Comparison of ENCODE assay signal across 9 cellular contexts in genomic region chr17:333626-334396, GRCh38. TPM values are rescaled to one million over a fixed set of nuclear protein-coding genes. Genes with fewer than 3 reads are reported as not detected.
A peak's percentile ranks its signal among the peaks of the same experiment; 100 is the strongest.
DNase-seq lines count a peak whose midpoint lies in the region; ATAC-seq and TF ChIP-seq lines count a peak whose summit lies in the region.
"Had no signal": no experiment of that assay in that cellular context is flagged by ENCODE, and none has a peak within 500 bp of the region (broad histone marks: within the 10 kb centered on the region; RNA-seq: fewer than 3 reads in every experiment).

No MANE protein-coding gene starts in this region.

- no peak overlapping the region for H3K4me2 ChIP-seq in fibroblast of lung (ENCODE audit: extremely low read depth, insufficient read depth, low read length)

- H3K9ac ChIP-seq in fibroblast of lung (ENCODE audit: insufficient read depth, low read length), result no peak overlapping the region
- H3K9ac ChIP-seq: GM23248 had no signal

- WGBS in tibial nerve, 2 donors, result 14 to 21% methylated on average over 18 to 23 of the region's 23 CpGs

- H3K9me3 ChIP-seq in fibroblast of lung (ENCODE audit: control insufficient read depth, insufficient read depth, low read depth, low read length), result no peaks in the 10 kb centered on the region
- no peaks in the 10 kb centered on the region for H3K9me3 ChIP-seq in muscle layer of duodenum (ENCODE audit: control insufficient read depth in 1 of 2, low read length in 2 of 2)
- no peaks in the 10 kb centered on the region for H3K9me3 ChIP-seq in tibial nerve

- H3K27ac ChIP-seq in fibroblast of lung (ENCODE audit: insufficient read depth, low read length) (no peak overlapping the region), muscle layer of duodenum (ENCODE audit: low read length) (peak overlapping the region; percentile 73), tibial nerve (peak overlapping the region in 3 of 4 donors; percentile 40 to 82 (median 72))
- H3K27ac ChIP-seq: GM23248 had no signal

- TF ChIP-seq EP300 in tibial nerve (IDR thresholded peaks at IDR 0.05), result peak in 1 of 2 donors; percentile 60

- H3K27me3 ChIP-seq in fibroblast of lung (ENCODE audit: control insufficient read depth, insufficient read depth, low read length) (no peaks in the 10 kb centered on the region), muscle layer of duodenum (ENCODE audit: low read depth, low read length) (no peaks in the 10 kb centered on the region), tibial nerve (peaks cover 0 to 5% of the 10 kb centered on the region in 2 donors)

- H3K4me3 ChIP-seq in fibroblast of lung (replicated peaks in 1 of 4; ENCODE audit: control extremely low read depth in 1 of 4, insufficient read depth in 1 of 4, low read depth in 3 of 4, low read length in 4 of 4) (peak overlapping the region in 1 of 4 experiments; percentile 25), muscle layer of duodenum (ENCODE audit: low read depth in 1 of 2, low read length in 2 of 2) (peak overlapping the region; percentile 30 to 32), tibial nerve (peak overlapping the region in 3 of 4 donors; percentile 23 to 42 (median 23))
- H3K4me3 ChIP-seq: GM23248 had no signal

- ATAC-seq in HG03520 (IDR thresholded peaks at IDR 0.05; ENCODE audit: unreplicated experiment), result no peak

- no peaks in the 10 kb centered on the region for H3K79me2 ChIP-seq in fibroblast of lung (ENCODE audit: control insufficient read depth, insufficient read depth, low read length)

- H4K20me1 ChIP-seq in fibroblast of lung (ENCODE audit: control insufficient read depth, extremely low read depth, insufficient read depth, low read length), result no peaks in the 10 kb centered on the region

- peak in 1 of 2 donors; percentile 50 for TF ChIP-seq POLR2A in tibial nerve (IDR thresholded peaks at IDR 0.05)

- H2AFZ ChIP-seq in fibroblast of lung (ENCODE audit: low read length), result no peak overlapping the region
- H2AFZ ChIP-seq: GM23248 had no signal

- DNase-seq in activated CD4-positive, alpha-beta T cell treated with anti-CD3 and anti-CD28 coated beads, Interleukin-2, amount 50 U/mL, for 1 hour, result peak; percentile 32
- DNase-seq in activated CD4-positive, alpha-beta T cell treated with anti-CD3 and anti-CD28 coated beads for 1 hour, result no peak
- peak; percentile 19 to 54 for DNase-seq in fibroblast of lung (ENCODE audit: low read depth in 2 of 2)
- DNase-seq in tibial nerve (ENCODE audit: low spot score in 2 of 2), result peak; percentile 63 to 72
- DNase-seq in germinal center (ENCODE audit: low spot score), result no peak
- no peak for DNase-seq in NCI-H1048 (lab: John Stamatoyannopoulos, UW)
- DNase-seq: GM23248 had no signal

- H3K36me3 ChIP-seq in fibroblast of lung (ENCODE audit: control insufficient read depth, insufficient read depth, low read length) (no peaks in the 10 kb centered on the region), muscle layer of duodenum (ENCODE audit: control insufficient read depth in 1 of 2, insufficient read depth in 2 of 2, low read length in 2 of 2) (no peaks in the 10 kb centered on the region), tibial nerve (no peaks in the 10 kb centered on the region)

- TF ChIP-seq CTCF in fibroblast of lung (conservative IDR thresholded peaks at IDR 0.05 in 1 of 2, IDR thresholded peaks at IDR 0.05 in 1 of 2; ENCODE audit: low read depth in 1 of 2, low read length in 2 of 2) (no peak), tibial nerve (IDR thresholded peaks at IDR 0.05) (peak in 1 of 5 experiments; percentile 10)

- H3K4me1 ChIP-seq in fibroblast of lung (ENCODE audit: control insufficient read depth, extremely low read depth, insufficient read depth, low read length) (no peaks in the 10 kb centered on the region), muscle layer of duodenum (ENCODE audit: control insufficient read depth in 1 of 2, insufficient read depth in 2 of 2, low read length in 2 of 2) (peaks cover 0 to 14% of the 10 kb centered on the region in 2 donors), tibial nerve (peaks cover 0 to 21% (median 0%) of the 10 kb centered on the region in 4 donors)

RNA-seq across cellular contexts. Expression of gene RPH3AL, which starts 18.8 kb away (rescaled TPM):
- 2.1 and 3.0 TPM in 2 replicates for total RNA-seq in fibroblast of lung
- polyA plus RNA-seq in fibroblast of lung, result 0.49 and 0.56 TPM in 2 replicates
- 0.41 and 1.0 TPM in 2 replicates for polyA plus RNA-seq in fibroblast of lung (2012)
- 1.0 and 4.3 TPM in 2 replicates for polyA minus RNA-seq in fibroblast of lung (ENCODE audit: low replicate concordance)
- 10 to 100 TPM in 3 of 4 donors, 1 to 10 TPM in 1; 9.6 to 62.4 (median 41.9) TPM for total RNA-seq in tibial nerve

Comparison
In these comparisons a context has a peak if more than half of its experiments do, and no peak if none do; other contexts are left out.
1. DNase-seq: peak in activated CD4-positive, alpha-beta T cell treated with anti-CD3 and anti-CD28 coated beads, Interleukin-2, amount 50 U/mL, for 1 hour (single experiment), fibroblast of lung (2 of 2) and tibial nerve (2 of 2); none in activated CD4-positive, alpha-beta T cell treated with anti-CD3 and anti-CD28 coated beads for 1 hour (single experiment), germinal center (single experiment) and NCI-H1048 (single experiment).